ENCODE assay signal across 8 cellular contexts in the genomic region with DNA sequence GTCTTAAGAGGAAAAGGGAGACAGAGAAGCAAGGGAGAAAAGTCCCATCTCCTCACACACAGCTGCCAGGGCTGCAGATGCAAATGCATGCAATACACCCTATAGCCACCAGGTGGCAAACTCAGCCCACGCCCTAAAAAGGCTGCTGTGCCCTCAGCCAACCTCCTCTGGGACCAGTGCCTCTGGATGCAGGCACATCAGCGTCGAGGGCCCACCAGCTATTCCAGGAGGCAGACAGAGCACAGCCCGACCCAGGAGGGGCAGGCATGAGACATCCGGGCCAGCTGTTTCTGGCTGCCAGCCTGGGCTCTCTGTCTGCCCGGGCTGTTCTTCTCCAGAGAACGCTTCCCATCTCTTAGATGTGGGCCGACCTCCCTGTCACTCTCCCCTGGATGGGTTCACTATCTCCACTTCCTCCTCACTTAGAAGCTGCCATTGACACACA. TPM values are rescaled to one million over a fixed set of nuclear protein-coding genes. Genes with fewer than 3 reads are reported as not detected.
DNase-seq lines count a peak whose midpoint lies in the region; ATAC-seq and TF ChIP-seq lines count a peak whose summit lies in the region.

No MANE protein-coding gene starts in this region.

- H3K9ac ChIP-seq in liver (ENCODE audit: low read depth in 1 of 2, low read length in 2 of 2) = no peak overlapping the region

- CTCF ChIA-PET in HEK293T (lab: Yijun Ruan, JAX) = interaction anchor here (0.5 to 2.1 kb wide), 9 partner anchors 9 to 255 kb away, joined by 3 to 24 read pairs (median 4); no protein-coding TSS in a partner anchor

- no peaks in the 10 kb centered on the region for H3K4me1 ChIP-seq in liver (ENCODE audit: control insufficient read depth in 4 of 4, insufficient read depth in 4 of 4, low read length in 3 of 4)

- H3K27me3 ChIP-seq in liver (ENCODE audit: control insufficient read depth in 4 of 4, insufficient read depth in 4 of 4, low read length in 3 of 4) = no peaks in the 10 kb centered on the region

- H3K4me3 ChIP-seq in coronary artery = no peak overlapping the region
- H3K4me3 ChIP-seq in liver (ENCODE audit: low read depth in 1 of 3, low read length in 3 of 3) = no peak overlapping the region

- no peaks in the 10 kb centered on the region for H3K9me3 ChIP-seq in liver (ENCODE audit: control insufficient read depth in 4 of 4, low read length in 3 of 4)

- WGBS in liver = 35% methylated on average over 8 of the region's 8 CpGs

- TF ChIP-seq RAD21 in liver (IDR thresholded peaks at IDR 0.05) = peak; percentile 97 to 98

- H3K36me3 ChIP-seq in liver (ENCODE audit: control insufficient read depth in 4 of 4, insufficient read depth in 3 of 4, low read depth in 1 of 4, low read length in 3 of 4) = peaks cover 0 to 32% (median 4%) of the 10 kb centered on the region in 4 donors

- POLR2A ChIA-PET in HEK293T (lab: Yijun Ruan, JAX) = interaction anchor here (1.5 kb wide), 1 partner anchor 71 kb away, joined by 3 read pairs; the partner anchor contains the start of gene ARRB1

- no peak for ATAC-seq in GM19395 (IDR thresholded peaks at IDR 0.05; ENCODE audit: unreplicated experiment)

- peak; percentile 96 for TF ChIP-seq CTCF in C4-2B (conservative IDR thresholded peaks at IDR 0.05)
- TF ChIP-seq CTCF in coronary artery (IDR thresholded peaks at IDR 0.05) = peak; percentile 94
- TF ChIP-seq CTCF in liver (IDR thresholded peaks at IDR 0.05; ENCODE audit: low read depth, low read length, missing input control) = peak; percentile 93

- DNase-seq in HEK293T (ENCODE audit: extremely low spot score) (peak; percentile 88), NCI-H524 (lab: John Stamatoyannopoulos, UW) (peak; percentile 72 to 93), coronary artery (ENCODE audit: low spot score) (no peak)
- DNase-seq in activated CD4-positive, alpha-beta T cell treated with anti-CD3 and anti-CD28 coated beads, Interleukin-2, amount 50 U/mL, for 24 hours (ENCODE audit: low read depth in 1 of 2, low spot score in 1 of 2) = peak; percentile 59 to 76
- DNase-seq in stimulated activated CD4-positive, alpha-beta T cell treated with anti-CD3 and anti-CD28 coated beads, Interleukin-4, amount 100 ng/mL, for 4 hours = peak; percentile 62 to 69

- no peak overlapping the region for H3K27ac ChIP-seq in C4-2B
- H3K27ac ChIP-seq in coronary artery = peak overlapping the region in 1 of 2 donors; percentile 50
- no peak overlapping the region for H3K27ac ChIP-seq in liver (ENCODE audit: low read depth in 1 of 2, low read length in 2 of 2)

TF ChIP-seq in HEK293T, 16 proteins besides CTCF, POLR2A, EP300 and RAD21:
- no peak for TF ChIP-seq L3MBTL2 (conservative IDR thresholded peaks at IDR 0.05)
- no peak for TF ChIP-seq ZNF384 (IDR thresholded peaks at IDR 0.05)
- no peak for TF ChIP-seq ELF4 (IDR thresholded peaks at IDR 0.05)
- no peak for TF ChIP-seq FOXA1 (IDR thresholded peaks at IDR 0.05)
- TF ChIP-seq FOXM1 (IDR thresholded peaks at IDR 0.05; ENCODE audit: borderline replicate concordance) = no peak
- TF ChIP-seq SUZ12 (IDR thresholded peaks at IDR 0.05) = no peak
- no peak for TF ChIP-seq TARDBP (IDR thresholded peaks at IDR 0.05)

TF ChIP-seq in liver, 16 proteins besides CTCF, POLR2A, EP300 and RAD21:
- TF ChIP-seq RXRA (IDR thresholded peaks at IDR 0.05) = peak; percentile 65 to 88
- TF ChIP-seq YY1 (IDR thresholded peaks at IDR 0.05) = no peak

RNA-seq across cellular contexts. Expression of gene TPBGL, which starts 39.7 kb away (rescaled TPM):
- total RNA-seq in liver = not detected
- under 1 TPM in 1 of 2 donors, not detected in 1; 0.05 TPM for polyA plus RNA-seq in liver
